Comparison of ENCODE assay signal across 7 cellular contexts in the genomic region with DNA sequence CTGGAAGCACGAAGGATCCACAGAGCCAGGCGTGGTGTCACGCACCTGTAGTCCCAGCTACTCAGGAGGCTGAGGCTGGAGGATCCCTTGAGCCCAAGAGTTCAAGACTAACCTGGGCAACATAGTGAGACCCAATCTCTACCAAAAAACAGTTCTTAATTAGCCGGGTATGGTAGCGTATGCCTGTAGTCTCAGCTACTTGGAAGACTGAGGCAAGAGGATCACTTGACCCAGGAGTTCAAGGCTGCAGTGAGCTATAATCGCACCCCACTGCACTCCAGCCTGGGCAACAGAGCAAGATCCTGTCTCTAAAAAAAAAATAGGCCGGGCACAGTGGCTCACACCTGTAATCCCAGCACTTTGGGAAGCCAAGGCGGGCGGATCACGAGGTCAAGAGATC. TPM values are rescaled to one million over a fixed set of nuclear protein-coding genes. Genes with fewer than 3 reads are reported as not detected.
DNase-seq lines count a peak whose midpoint lies in the region; ATAC-seq, FAIRE-seq and TF ChIP-seq lines count a peak whose summit lies in the region.
"Not testable (repeated sequence)": the region's sequence is repeated elsewhere in the genome, so short reads cannot be mapped to it uniquely, and the experiment has no call there.

No MANE protein-coding gene starts in this region.

- peaks cover 27% of the 10 kb centered on the region for H3K4me1 ChIP-seq in CD4-positive, CD25-positive, alpha-beta regulatory T cell (ENCODE audit: control insufficient read depth, insufficient read depth, low read length, poor library complexity, severe bottlenecking)
- H3K4me1 ChIP-seq in Loucy (ENCODE audit: insufficient read depth, low read length, poor library complexity, severe bottlenecking) = peaks cover 27% of the 10 kb centered on the region

- not testable (repeated sequence) for H3K9me3 Mint-ChIP-seq in CD4-positive, CD25-positive, alpha-beta regulatory T cell; activated CD4-positive, alpha-beta T cell treated with anti-CD3 and anti-CD28 coated beads, Interleukin-2, amount 10 ng/mL, durations not matched to agents 7 days and 5 days; dendritic cell treated with granulocyte-macrophage colony-stimulating factor and Interleukin-4, amounts not matched to agents 40 ng/mL and 50 ng/mL, for 4 days; natural killer cell; stimulated activated effector memory CD8-positive, alpha-beta T cell treated with anti-CD3 and anti-CD28 coated beads, Interleukin-12 subunit alpha, Interleukin-12 subunit beta, amount 100 ng/mL, for 72 hours

- not testable (repeated sequence) for H3K9ac ChIP-seq in Loucy (ENCODE audit: low read depth, low read length, poor library complexity, severe bottlenecking)

- H3K4me2 ChIP-seq in Loucy (ENCODE audit: low read depth, low read length, poor library complexity, severe bottlenecking) = peak overlapping the region; percentile 48

- peaks cover 14 to 77% (median 49%) of the 10 kb centered on the region in 4 donors for H3K4me1 Mint-ChIP-seq in CD4-positive, CD25-positive, alpha-beta regulatory T cell
- H3K4me1 Mint-ChIP-seq in activated CD4-positive, alpha-beta T cell treated with anti-CD3 and anti-CD28 coated beads, Interleukin-2, amount 10 ng/mL, durations not matched to agents 7 days and 5 days = peaks cover 45% of the 10 kb centered on the region
- peaks cover 47% of the 10 kb centered on the region for H3K4me1 Mint-ChIP-seq in dendritic cell treated with granulocyte-macrophage colony-stimulating factor and Interleukin-4, amounts not matched to agents 40 ng/mL and 50 ng/mL, for 4 days (ENCODE audit: low read depth)
- H3K4me1 Mint-ChIP-seq in natural killer cell = peaks cover 62 to 66% of the 10 kb centered on the region in 2 donors
- peaks cover 66% of the 10 kb centered on the region for H3K4me1 Mint-ChIP-seq in stimulated activated effector memory CD8-positive, alpha-beta T cell treated with anti-CD3 and anti-CD28 coated beads, Interleukin-12 subunit alpha, Interleukin-12 subunit beta, amount 100 ng/mL, for 72 hours

- H3K27ac Mint-ChIP-seq in CD4-positive, CD25-positive, alpha-beta regulatory T cell = peak overlapping the region in 1 of 3 donors; percentile 88
- peak overlapping the region; percentile 46 for H3K27ac Mint-ChIP-seq in activated CD4-positive, alpha-beta T cell treated with anti-CD3 and anti-CD28 coated beads, Interleukin-2, amount 10 ng/mL, durations not matched to agents 7 days and 5 days
- H3K27ac Mint-ChIP-seq in dendritic cell treated with granulocyte-macrophage colony-stimulating factor and Interleukin-4, amounts not matched to agents 40 ng/mL and 50 ng/mL, for 4 days = peak overlapping the region; percentile 68
- H3K27ac Mint-ChIP-seq in natural killer cell = peak overlapping the region; percentile 83 to 87
- H3K27ac Mint-ChIP-seq in stimulated activated effector memory CD8-positive, alpha-beta T cell treated with anti-CD3 and anti-CD28 coated beads, Interleukin-12 subunit alpha, Interleukin-12 subunit beta, amount 100 ng/mL, for 72 hours = not testable (repeated sequence)

- not testable (repeated sequence) for H3K9me2 ChIP-seq in Loucy (replicated peaks; ENCODE audit: low read depth, low read length)

- H3F3A ChIP-seq in Loucy (ENCODE audit: low read depth) = not testable (repeated sequence)

- DNase-seq in CD4-positive, CD25-positive, alpha-beta regulatory T cell; GM12892 (ENCODE audit: insufficient read length); activated CD4-positive, alpha-beta T cell treated with anti-CD3 and anti-CD28 coated beads, Interleukin-2, amount 10 ng/mL, durations not matched to agents 7 days and 5 days; natural killer cell; stimulated activated effector memory CD8-positive, alpha-beta T cell treated with anti-CD3 and anti-CD28 coated beads, Interleukin-12 subunit alpha, Interleukin-12 subunit beta, amount 100 ng/mL, for 72 hours (ENCODE audit: low spot score in 2 of 2): not testable (repeated sequence)

- not testable (repeated sequence) for H4K20me1 ChIP-seq in Loucy (ENCODE audit: insufficient read depth, low read length, poor library complexity, severe bottlenecking)

- CTCF ChIA-PET in activated CD4-positive, alpha-beta T cell treated with anti-CD3 and anti-CD28 coated beads, Interleukin-2, amount 10 ng/mL, durations not matched to agents 7 days and 5 days (lab: Charles Lee) = interaction anchor here (1.2 to 1.9 kb wide), 5 partner anchors 8 to 241 kb away, joined by 3 to 6 read pairs (median 4); no protein-coding TSS in a partner anchor

- H3K27me3 Mint-ChIP-seq in CD4-positive, CD25-positive, alpha-beta regulatory T cell; activated CD4-positive, alpha-beta T cell treated with anti-CD3 and anti-CD28 coated beads, Interleukin-2, amount 10 ng/mL, durations not matched to agents 7 days and 5 days; dendritic cell treated with granulocyte-macrophage colony-stimulating factor and Interleukin-4, amounts not matched to agents 40 ng/mL and 50 ng/mL, for 4 days; natural killer cell (ENCODE audit: low read depth in 2 of 2): not testable (repeated sequence)

- not testable (repeated sequence) for H3K27me3 ChIP-seq in CD4-positive, CD25-positive, alpha-beta regulatory T cell (ENCODE audit: control insufficient read depth, insufficient read depth, low read length); Loucy (ENCODE audit: insufficient read depth, low read length, poor library complexity, severe bottlenecking)

- not testable (repeated sequence) for H2AFZ ChIP-seq in Loucy (ENCODE audit: low read length)

- not testable (repeated sequence) for H3K27ac ChIP-seq in CD4-positive, CD25-positive, alpha-beta regulatory T cell (ENCODE audit: insufficient read depth, low read length, poor library complexity, severe bottlenecking)

- H3K9me3 ChIP-seq in CD4-positive, CD25-positive, alpha-beta regulatory T cell (ENCODE audit: control insufficient read depth in 2 of 2, low read length in 2 of 2); Loucy (ENCODE audit: insufficient read depth, low read depth, low read length): not testable (repeated sequence)

- TF ChIP-seq CTCF in Loucy (conservative IDR thresholded peaks at IDR 0.05; ENCODE audit: low read length); natural killer cell (IDR thresholded peaks at IDR 0.05): not testable (repeated sequence)

- not testable (repeated sequence) for FAIRE-seq in GM12892 (lab: Jason Lieb, UNC)

- peak overlapping the region in 3 of 4 donors; percentile 3 to 56 (median 35) for H3K4me3 Mint-ChIP-seq in CD4-positive, CD25-positive, alpha-beta regulatory T cell
- H3K4me3 Mint-ChIP-seq in activated CD4-positive, alpha-beta T cell treated with anti-CD3 and anti-CD28 coated beads, Interleukin-2, amount 10 ng/mL, durations not matched to agents 7 days and 5 days; dendritic cell treated with granulocyte-macrophage colony-stimulating factor and Interleukin-4, amounts not matched to agents 40 ng/mL and 50 ng/mL, for 4 days: not testable (repeated sequence)
- H3K4me3 Mint-ChIP-seq in natural killer cell = peak overlapping the region; percentile 53
- peak overlapping the region; percentile 20 for H3K4me3 Mint-ChIP-seq in stimulated activated effector memory CD8-positive, alpha-beta T cell treated with anti-CD3 and anti-CD28 coated beads, Interleukin-12 subunit alpha, Interleukin-12 subunit beta, amount 100 ng/mL, for 72 hours

- H3K79me2 ChIP-seq in Loucy (ENCODE audit: insufficient read depth, low read length) = peaks cover 60% of the 10 kb centered on the region

- POLR2A ChIA-PET in activated CD4-positive, alpha-beta T cell treated with anti-CD3 and anti-CD28 coated beads, Interleukin-2, amount 10 ng/mL, durations not matched to agents 7 days and 5 days (lab: Charles Lee) = not testable (repeated sequence)

- intact Hi-C loops in dendritic cell treated with granulocyte-macrophage colony-stimulating factor and Interleukin-4, amounts not matched to agents 40 ng/mL and 50 ng/mL, for 4 days (cut with micrococcal nuclease); natural killer cell (cut with micrococcal nuclease): not testable (repeated sequence)

- TF ChIP-seq POLR2A in GM12892 (IDR thresholded peaks at IDR 0.05; ENCODE audit: low read depth, low read length) = 0 out of 2 replicates have a peak, but pooled peaks have one; percentile 8

- not testable (repeated sequence) for H3K4me3 ChIP-seq in CD4-positive, CD25-positive, alpha-beta regulatory T cell (ENCODE audit: low read depth, low read length); Loucy (ENCODE audit: low read length, poor library complexity, severe bottlenecking)

- not testable (repeated sequence) for ATAC-seq in CD4-positive, CD25-positive, alpha-beta regulatory T cell (ENCODE audit: low read depth in 2 of 2); natural killer cell; stimulated activated effector memory CD8-positive, alpha-beta T cell treated with anti-CD3 and anti-CD28 coated beads, Interleukin-12 subunit alpha, Interleukin-12 subunit beta, amount 100 ng/mL, for 72 hours

- peaks cover 20% of the 10 kb centered on the region for H3K36me3 Mint-ChIP-seq in CD4-positive, CD25-positive, alpha-beta regulatory T cell
- H3K36me3 Mint-ChIP-seq in activated CD4-positive, alpha-beta T cell treated with anti-CD3 and anti-CD28 coated beads, Interleukin-2, amount 10 ng/mL, durations not matched to agents 7 days and 5 days (ENCODE audit: low read depth) = peaks cover 38% of the 10 kb centered on the region
- peaks cover 52% of the 10 kb centered on the region for H3K36me3 Mint-ChIP-seq in dendritic cell treated with granulocyte-macrophage colony-stimulating factor and Interleukin-4, amounts not matched to agents 40 ng/mL and 50 ng/mL, for 4 days (ENCODE audit: low read depth)
- H3K36me3 Mint-ChIP-seq in natural killer cell = not testable (repeated sequence)
- H3K36me3 Mint-ChIP-seq in stimulated activated effector memory CD8-positive, alpha-beta T cell treated with anti-CD3 and anti-CD28 coated beads, Interleukin-12 subunit alpha, Interleukin-12 subunit beta, amount 100 ng/mL, for 72 hours = peaks cover 63% of the 10 kb centered on the region

- H3K36me3 ChIP-seq in CD4-positive, CD25-positive, alpha-beta regulatory T cell (ENCODE audit: control insufficient read depth, insufficient read depth, low read length) = peaks cover 33% of the 10 kb centered on the region
- not testable (repeated sequence) for H3K36me3 ChIP-seq in Loucy (ENCODE audit: insufficient read depth, low read length)

RNA-seq across cellular contexts. Expression of a gene that starts 4.0 kb away (rescaled TPM):
- total RNA-seq in CD4-positive, CD25-positive, alpha-beta regulatory T cell = 45.2 TPM
- 1 to 10 TPM; 1.1 to 2.9 (median 1.4) TPM for polyA plus RNA-seq in CD4-positive, CD25-positive, alpha-beta regulatory T cell
- polyA plus RNA-seq in GM12892 (2012; ENCODE audit: missing spikeins) = 8.6 TPM
- 10 to 100 TPM; 25.5 to 30.6 TPM for total RNA-seq in activated CD4-positive, alpha-beta T cell treated with anti-CD3 and anti-CD28 coated beads, Interleukin-2, amount 10 ng/mL, durations not matched to agents 7 days and 5 days
- 100 to 1,000 TPM; 100 to 122 (median 106) TPM for total RNA-seq in natural killer cell

RNA-seq across cellular contexts. Expression of a gene that starts 21.8 kb away (rescaled TPM):
- 37.8 TPM for total RNA-seq in CD4-positive, CD25-positive, alpha-beta regulatory T cell
- 100 to 1,000 TPM in 1 of 4 donors, 10 to 100 TPM in 3; 63.0 to 109 (median 85.2) TPM for polyA plus RNA-seq in CD4-positive, CD25-positive, alpha-beta regulatory T cell
- polyA plus RNA-seq in GM12892 (2012; ENCODE audit: missing spikeins) = 59.7 TPM
- total RNA-seq in activated CD4-positive, alpha-beta T cell treated with anti-CD3 and anti-CD28 coated beads, Interleukin-2, amount 10 ng/mL, durations not matched to agents 7 days and 5 days = 10 to 100 TPM; 78.4 to 80.0 TPM
- 10 to 100 TPM; 33.9 to 38.9 (median 37.5) TPM for total RNA-seq in natural killer cell

RNA-seq across cellular contexts. Expression of a gene that starts 33.3 kb away (rescaled TPM):
- total RNA-seq in CD4-positive, CD25-positive, alpha-beta regulatory T cell = 71.4 TPM
- 10 to 100 TPM in 3 of 4 donors, 1 to 10 TPM in 1; 7.8 to 45.3 (median 32.2) TPM for polyA plus RNA-seq in CD4-positive, CD25-positive, alpha-beta regulatory T cell
- polyA plus RNA-seq in GM12892 (2012; ENCODE audit: missing spikeins) = 20.9 TPM
- 10 to 100 TPM; 85.2 to 99.2 TPM for total RNA-seq in activated CD4-positive, alpha-beta T cell treated with anti-CD3 and anti-CD28 coated beads, Interleukin-2, amount 10 ng/mL, durations not matched to agents 7 days and 5 days
- 10 to 100 TPM; 48.0 to 66.7 (median 54.2) TPM for total RNA-seq in natural killer cell

RNA-seq across cellular contexts. Expression of a gene that starts 48.5 kb away (rescaled TPM):
- 6.7 TPM for total RNA-seq in CD4-positive, CD25-positive, alpha-beta regulatory T cell
- polyA plus RNA-seq in CD4-positive, CD25-positive, alpha-beta regulatory T cell = 10 to 100 TPM; 16.2 to 29.8 (median 23.1) TPM
- 84.7 TPM for polyA plus RNA-seq in GM12892 (2012; ENCODE audit: missing spikeins)
- total RNA-seq in activated CD4-positive, alpha-beta T cell treated with anti-CD3 and anti-CD28 coated beads, Interleukin-2, amount 10 ng/mL, durations not matched to agents 7 days and 5 days = 10 to 100 TPM; 27.0 to 30.9 TPM
- total RNA-seq in natural killer cell = 10 to 100 TPM; 10.7 to 27.4 (median 25.4) TPM

RNA-seq across cellular contexts. Expression of a gene that starts 53.2 kb away (rescaled TPM):
- 4.8 TPM for total RNA-seq in CD4-positive, CD25-positive, alpha-beta regulatory T cell
- 1 to 10 TPM; 2.2 to 4.5 (median 2.7) TPM for polyA plus RNA-seq in CD4-positive, CD25-positive, alpha-beta regulatory T cell
- polyA plus RNA-seq in GM12892 (2012; ENCODE audit: missing spikeins) = 7.7 TPM
- 1 to 10 TPM; 5.3 to 6.9 TPM for total RNA-seq in activated CD4-positive, alpha-beta T cell treated with anti-CD3 and anti-CD28 coated beads, Interleukin-2, amount 10 ng/mL, durations not matched to agents 7 days and 5 days
- total RNA-seq in natural killer cell = 10 to 100 TPM in 2 of 3 donors, 1 to 10 TPM in 1; 9.5 to 13.0 (median 12.9) TPM
